Comparison of ENCODE assay signal across 8 cellular contexts in genomic region chr11:123707606-123708205, GRCh38. TPM values are rescaled to one million over a fixed set of nuclear protein-coding genes. Genes with fewer than 3 reads are reported as not detected.
DNase-seq lines count a peak whose midpoint lies in the region; ATAC-seq and TF ChIP-seq lines count a peak whose summit lies in the region.

No MANE protein-coding gene starts in this region.

- H2BK5ac ChIP-seq in mesenchymal stem cell (ENCODE audit: low read depth, low read length, poor library complexity, severe bottlenecking), result no peak overlapping the region

- no peak overlapping the region for H3K23ac ChIP-seq in mesenchymal stem cell (ENCODE audit: low read length in 2 of 2)

- CTCF ChIA-PET in HEK293 (lab: Yijun Ruan, JAX), result interaction anchor here (0.5 to 12.3 kb wide), 37 partner anchors 8 to 1523 kb away, joined by 3 to 310 read pairs (median 5); partner anchors contain the start of gene SCN3B

- no peak overlapping the region for H3K14ac ChIP-seq in mesenchymal stem cell (ENCODE audit: low read length in 2 of 2)

- no peak overlapping the region for H3K9ac ChIP-seq in mesenchymal stem cell (ENCODE audit: low read length)

- H3K4me3 ChIP-seq in HEK293 (ENCODE audit: low read depth, low read length) (no peak overlapping the region), mesenchymal stem cell (ENCODE audit: insufficient read depth in 1 of 2, low read depth in 1 of 2, low read length in 2 of 2) (no peak overlapping the region), coronary artery (no peak overlapping the region)

- no peaks in the 10 kb centered on the region for H3K9me3 ChIP-seq in HEK293 (ENCODE audit: control insufficient read depth, insufficient read depth, low read depth, low read length)
- H3K9me3 ChIP-seq in mesenchymal stem cell (ENCODE audit: control insufficient read depth, low read length), result no peaks in the 10 kb centered on the region

- DNase-seq in DMS153 (lab: John Stamatoyannopoulos, UW) (peak; percentile 35), NCI-H446 (lab: John Stamatoyannopoulos, UW) (peak; percentile 66 to 80), mesenchymal stem cell (peak; percentile 71), coronary artery (ENCODE audit: low spot score) (no peak)
- DNase-seq in activated CD4-positive, alpha-beta T cell treated with anti-CD3 and anti-CD28 coated beads, Interleukin-2, amount 50 U/mL, for 48 hours, result peak; percentile 55 to 67
- peak; percentile 42 for DNase-seq in effector CD4-positive, alpha-beta T cell
- peak; percentile 58 for DNase-seq in stimulated activated naive CD8-positive, alpha-beta T cell treated with anti-CD3 and anti-CD28 coated beads, Interleukin-15, Interleukin-2, amounts not matched to agents 100 U/mL and 50 U/mL, for 24 hours

- no peak overlapping the region for H3K18ac ChIP-seq in mesenchymal stem cell (ENCODE audit: low read depth in 1 of 2, low read length in 2 of 2)

- no peak for ATAC-seq in stimulated activated naive CD8-positive, alpha-beta T cell treated with anti-CD3 and anti-CD28 coated beads, Interleukin-15, Interleukin-2, amounts not matched to agents 100 U/mL and 50 U/mL, for 24 hours

- H2BK120ac ChIP-seq in mesenchymal stem cell (ENCODE audit: low read depth, low read length), result no peak overlapping the region

- H3K4me1 ChIP-seq in HEK293 (ENCODE audit: control insufficient read depth, insufficient read depth, low read length), result no peaks in the 10 kb centered on the region
- H3K4me1 ChIP-seq in mesenchymal stem cell (ENCODE audit: control insufficient read depth, insufficient read depth, low read depth, low read length), result no peaks in the 10 kb centered on the region

- H3K27ac ChIP-seq in HEK293 (ENCODE audit: extremely low read depth, low read depth, low read length) (no peak overlapping the region), mesenchymal stem cell (ENCODE audit: low read length, poor library complexity, severe bottlenecking) (no peak overlapping the region), coronary artery (no peak overlapping the region)

- TF ChIP-seq CTCF in HEK293 (tag by site-specific recombination; IDR thresholded peaks at IDR 0.05) (peak; percentile 9; the same call in 1 of the 2 replicates), coronary artery (IDR thresholded peaks at IDR 0.05) (no peak)

- no peak overlapping the region for H2AK5ac ChIP-seq in mesenchymal stem cell (ENCODE audit: low read length, severe bottlenecking)

- no peak overlapping the region for H3K4me2 ChIP-seq in mesenchymal stem cell (ENCODE audit: low read length, poor library complexity, severe bottlenecking)

- H3K36me3 ChIP-seq in HEK293 (ENCODE audit: control insufficient read depth in 2 of 2, insufficient read depth in 1 of 2, low read length in 2 of 2) (no peaks in the 10 kb centered on the region), mesenchymal stem cell (ENCODE audit: control insufficient read depth in 1 of 2, insufficient read depth in 2 of 2, low read depth in 1 of 2, low read length in 2 of 2) (no peaks in the 10 kb centered on the region)

- 1% methylated on average over 7 of the region's 8 CpGs for WGBS in mesenchymal stem cell

- no peak overlapping the region for H2BK15ac ChIP-seq in mesenchymal stem cell (ENCODE audit: low read depth, poor library complexity, severe bottlenecking)

- H3K4ac ChIP-seq in mesenchymal stem cell (ENCODE audit: low read depth in 1 of 2, low read length in 2 of 2), result no peak overlapping the region

- no peak overlapping the region for H2AFZ ChIP-seq in mesenchymal stem cell (ENCODE audit: low read depth, low read length)

- H3K27me3 ChIP-seq in mesenchymal stem cell (ENCODE audit: control insufficient read depth in 1 of 2, insufficient read depth in 1 of 2, low read length in 2 of 2), result peaks cover 5 to 26% of the 10 kb centered on the region in 2 experiments

- POLR2A ChIA-PET in HEK293 (lab: Yijun Ruan, JAX), result interaction anchor here (1.2 kb wide), 1 partner anchor 54 kb away, joined by 3 read pairs; no protein-coding TSS in a partner anchor

- H2BK12ac ChIP-seq in mesenchymal stem cell (ENCODE audit: low read length in 2 of 2), result no peak overlapping the region

- H4K8ac ChIP-seq in mesenchymal stem cell (ENCODE audit: low read length), result no peak overlapping the region

- no peaks in the 10 kb centered on the region for H3K79me1 ChIP-seq in mesenchymal stem cell (replicated peaks; ENCODE audit: low read length, poor library complexity, severe bottlenecking)

- H4K91ac ChIP-seq in mesenchymal stem cell (ENCODE audit: low read length), result no peak overlapping the region

TF ChIP-seq in HEK293, 187 proteins besides CTCF, POLR2A, EP300 and RAD21:
- no peak for TF ChIP-seq ZNF580 (tag by site-specific recombination; IDR thresholded peaks at IDR 0.05)
- TF ChIP-seq ZNF654 (tag by site-specific recombination; IDR thresholded peaks at IDR 0.05; ENCODE audit: low read depth), result peak; percentile 78

RNA-seq across cellular contexts. Expression of gene ZNF202, which starts 33.8 kb away (rescaled TPM):
- 3.0 TPM for polyA plus RNA-seq in mesenchymal stem cell (2013, experiment 1 of 2)
- polyA plus RNA-seq in mesenchymal stem cell (2013, experiment 2 of 2), result 3.6 TPM

RNA-seq across cellular contexts. Expression of gene OR6X1, which starts 46.6 kb away (rescaled TPM):
- not detected for polyA plus RNA-seq in mesenchymal stem cell (2013, experiment 1 of 2)
- not detected for polyA plus RNA-seq in mesenchymal stem cell (2013, experiment 2 of 2)

RNA-seq across cellular contexts. Expression of gene SCN3B, which starts 53.3 kb away (rescaled TPM):
- 0.10 TPM for polyA plus RNA-seq in mesenchymal stem cell (2013, experiment 1 of 2)
- polyA plus RNA-seq in mesenchymal stem cell (2013, experiment 2 of 2), result 0.11 TPM
